ENCODE assay signal across 1 cellular context in the genomic region with DNA sequence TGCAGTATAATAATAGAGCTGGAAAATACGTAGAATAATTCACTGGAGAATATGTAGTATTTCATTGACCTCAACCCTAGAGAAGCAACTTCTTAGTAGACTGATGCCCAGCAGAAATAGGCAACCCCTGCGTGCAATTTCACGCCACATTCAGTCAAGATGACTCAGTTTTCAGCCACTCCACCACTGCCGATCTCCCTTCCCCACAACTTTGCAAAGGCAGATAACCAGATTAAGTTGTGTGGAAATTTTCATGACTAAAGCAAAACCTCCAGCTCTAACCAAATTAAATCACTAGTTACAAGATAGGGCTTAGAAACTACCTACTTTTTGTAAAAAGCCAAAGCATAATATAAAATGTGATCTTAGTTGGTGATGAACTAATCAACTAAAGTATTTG.
TF ChIP-seq lines count a peak whose summit lies in the region.

No MANE protein-coding gene starts in this region.

TF ChIP-seq in WTC11, 78 proteins besides CTCF, POLR2A, EP300 and RAD21 (continued from another document):
- TF ChIP-seq, protein P1, sequence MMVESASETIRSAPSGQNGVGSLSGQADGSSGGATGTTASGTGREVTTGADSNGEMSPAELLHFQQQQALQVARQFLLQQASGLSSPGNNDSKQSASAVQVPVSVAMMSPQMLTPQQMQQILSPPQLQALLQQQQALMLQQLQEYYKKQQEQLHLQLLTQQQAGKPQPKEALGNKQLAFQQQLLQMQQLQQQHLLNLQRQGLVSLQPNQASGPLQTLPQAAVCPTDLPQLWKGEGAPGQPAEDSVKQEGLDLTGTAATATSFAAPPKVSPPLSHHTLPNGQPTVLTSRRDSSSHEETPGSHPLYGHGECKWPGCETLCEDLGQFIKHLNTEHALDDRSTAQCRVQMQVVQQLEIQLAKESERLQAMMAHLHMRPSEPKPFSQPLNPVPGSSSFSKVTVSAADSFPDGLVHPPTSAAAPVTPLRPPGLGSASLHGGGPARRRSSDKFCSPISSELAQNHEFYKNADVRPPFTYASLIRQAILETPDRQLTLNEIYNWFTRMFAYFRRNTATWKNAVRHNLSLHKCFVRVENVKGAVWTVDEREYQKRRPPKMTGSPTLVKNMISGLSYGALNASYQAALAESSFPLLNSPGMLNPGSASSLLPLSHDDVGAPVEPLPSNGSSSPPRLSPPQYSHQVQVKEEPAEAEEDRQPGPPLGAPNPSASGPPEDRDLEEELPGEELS (CRISPR knock-in tag; IDR thresholded peaks at IDR 0.05): no peak
- TF ChIP-seq, protein P2, sequence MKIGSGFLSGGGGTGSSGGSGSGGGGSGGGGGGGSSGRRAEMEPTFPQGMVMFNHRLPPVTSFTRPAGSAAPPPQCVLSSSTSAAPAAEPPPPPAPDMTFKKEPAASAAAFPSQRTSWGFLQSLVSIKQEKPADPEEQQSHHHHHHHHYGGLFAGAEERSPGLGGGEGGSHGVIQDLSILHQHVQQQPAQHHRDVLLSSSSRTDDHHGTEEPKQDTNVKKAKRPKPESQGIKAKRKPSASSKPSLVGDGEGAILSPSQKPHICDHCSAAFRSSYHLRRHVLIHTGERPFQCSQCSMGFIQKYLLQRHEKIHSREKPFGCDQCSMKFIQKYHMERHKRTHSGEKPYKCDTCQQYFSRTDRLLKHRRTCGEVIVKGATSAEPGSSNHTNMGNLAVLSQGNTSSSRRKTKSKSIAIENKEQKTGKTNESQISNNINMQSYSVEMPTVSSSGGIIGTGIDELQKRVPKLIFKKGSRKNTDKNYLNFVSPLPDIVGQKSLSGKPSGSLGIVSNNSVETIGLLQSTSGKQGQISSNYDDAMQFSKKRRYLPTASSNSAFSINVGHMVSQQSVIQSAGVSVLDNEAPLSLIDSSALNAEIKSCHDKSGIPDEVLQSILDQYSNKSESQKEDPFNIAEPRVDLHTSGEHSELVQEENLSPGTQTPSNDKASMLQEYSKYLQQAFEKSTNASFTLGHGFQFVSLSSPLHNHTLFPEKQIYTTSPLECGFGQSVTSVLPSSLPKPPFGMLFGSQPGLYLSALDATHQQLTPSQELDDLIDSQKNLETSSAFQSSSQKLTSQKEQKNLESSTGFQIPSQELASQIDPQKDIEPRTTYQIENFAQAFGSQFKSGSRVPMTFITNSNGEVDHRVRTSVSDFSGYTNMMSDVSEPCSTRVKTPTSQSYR (CRISPR knock-in tag; IDR thresholded peaks at IDR 0.05): no peak
- TF ChIP-seq JUN (CRISPR knock-in tag; IDR thresholded peaks at IDR 0.05): no peak
TF ChIP-seq in WTC11: peak in this region for 0.
